9 cellular contexts compared by ENCODE assay signal in the genomic region with DNA sequence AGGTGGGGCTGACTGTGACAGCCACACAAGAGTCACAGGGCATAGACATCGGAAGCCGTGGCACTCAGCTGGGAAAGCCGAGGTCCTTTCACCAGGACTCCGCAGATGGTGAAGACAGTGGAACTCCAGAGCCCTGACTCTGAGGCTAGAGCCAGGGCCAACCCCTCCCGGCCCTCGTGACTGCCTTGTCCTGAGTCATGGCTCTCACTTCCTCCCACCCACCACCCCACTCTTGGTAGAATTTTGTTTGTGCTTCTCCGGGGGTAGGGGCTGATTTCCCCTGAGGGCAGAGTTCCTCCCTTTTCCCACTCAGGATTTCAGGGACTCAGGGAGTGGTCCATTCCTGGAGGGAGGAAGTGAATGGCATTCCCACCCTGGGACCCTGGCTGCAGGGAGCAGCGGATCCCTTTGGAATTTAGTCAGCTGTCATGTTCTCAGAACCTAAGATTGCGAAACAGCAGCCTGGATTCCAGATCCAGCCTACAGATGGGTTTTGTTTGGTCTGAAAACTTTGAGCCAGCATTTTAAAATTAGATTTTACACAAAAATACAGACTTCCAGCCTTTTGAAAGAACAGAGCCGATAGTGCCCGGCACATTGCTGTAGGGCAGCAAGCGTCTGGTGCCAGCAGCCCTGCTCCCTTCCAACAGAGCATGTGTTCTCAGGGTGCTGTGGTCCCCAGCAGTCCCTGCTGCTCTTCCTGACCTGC. TPM values are rescaled to one million over a fixed set of nuclear protein-coding genes. Genes with fewer than 3 reads are reported as not detected.
DNase-seq lines count a peak whose midpoint lies in the region; TF ChIP-seq lines count a peak whose summit lies in the region.
"Had no signal": no experiment of that assay in that cellular context is flagged by ENCODE, and none has a peak within 500 bp of the region (broad histone marks: within the 10 kb centered on the region; RNA-seq: fewer than 3 reads in every experiment).

No MANE protein-coding gene starts in this region.

- H3K4me3 ChIP-seq in BJ (ENCODE audit: low read depth, low read length) (no peak overlapping the region), esophagus (ENCODE audit: low read depth in 1 of 2, low read length in 2 of 2) (no peak overlapping the region), WERI-Rb-1 (ENCODE audit: low read depth, low read length) (no peak overlapping the region)

- H3K27me3 Mint-ChIP-seq in nephron (ENCODE audit: low read depth), result no peaks in the 10 kb centered on the region
- H3K27me3 Mint-ChIP-seq: activated naive CD8-positive, alpha-beta T cell had no signal

- H3K4me1 ChIP-seq in esophagus (ENCODE audit: control insufficient read depth in 2 of 2, insufficient read depth in 2 of 2, low read length in 1 of 2), result peaks cover 7 to 17% of the 10 kb centered on the region in 2 donors

- H3K36me3 Mint-ChIP-seq in nephron (ENCODE audit: low read depth), result peaks cover 12% of the 10 kb centered on the region

- H3K9me3 Mint-ChIP-seq in nephron, result no peaks in the 10 kb centered on the region

- CTCF ChIA-PET in BJ (lab: Yijun Ruan, JAX), result interaction anchor here (1.1 to 1.3 kb wide), 2 partner anchors 11 to 12 kb away, joined by 3 read pairs; no protein-coding TSS in a partner anchor

- peak; percentile 52 for DNase-seq in BJ (ENCODE audit: low read depth)
- DNase-seq in NOMO-1 treated with dmso at 0.1 percent for 144 hours (lab: John Stamatoyannopoulos, UW; ENCODE audit: unreplicated experiment), result peak; percentile 5
- DNase-seq in NCI-H748 (lab: John Stamatoyannopoulos, UW; ENCODE audit: unreplicated experiment), result no peak
- DNase-seq in effector CD4-positive, alpha-beta T cell, result no peak
- no peak for DNase-seq in WERI-Rb-1
- no peak for DNase-seq in NCI-H2107 treated with DMSO at 0.1 percent for 48 hours (lab: John Stamatoyannopoulos, UW; ENCODE audit: unreplicated experiment)

- no peak overlapping the region for H3K4me3 Mint-ChIP-seq in nephron
- H3K4me3 Mint-ChIP-seq: activated naive CD8-positive, alpha-beta T cell had no signal

- H3K27me3 ChIP-seq in BJ (ENCODE audit: control insufficient read depth, insufficient read depth, low read length) (no peaks in the 10 kb centered on the region), esophagus (ENCODE audit: control insufficient read depth in 1 of 2, insufficient read depth in 2 of 2, low read length in 2 of 2) (no peaks in the 10 kb centered on the region), WERI-Rb-1 (ENCODE audit: insufficient read depth, low read depth, severe bottlenecking) (no peaks in the 10 kb centered on the region)

- TF ChIP-seq CTCF in BJ (IDR thresholded peaks at IDR 0.05; ENCODE audit: insufficient read depth, low read depth, low read length) (no peak), nephron (IDR thresholded peaks at IDR 0.05; ENCODE audit: unreplicated experiment in 3 of 3) (no peak), WERI-Rb-1 (IDR thresholded peaks at IDR 0.05; ENCODE audit: low read depth, low read length) (no peak)

- H3K9me3 ChIP-seq in esophagus (ENCODE audit: control insufficient read depth in 2 of 2, insufficient read depth in 1 of 2, low read depth in 1 of 2, low read length in 1 of 2) (no peaks in the 10 kb centered on the region), WERI-Rb-1 (ENCODE audit: severe bottlenecking) (no peaks in the 10 kb centered on the region)

- POLR2A ChIA-PET in BJ (lab: Charles Lee), result no interaction called here

- 28 to 34% methylated on average over 12 of the region's 12 CpGs for WGBS in esophagus, 2 donors

- H3K27ac ChIP-seq in esophagus (ENCODE audit: low read depth in 2 of 2, low read length in 1 of 2) (peak overlapping the region; percentile 83 to 93), WERI-Rb-1 (no peak overlapping the region)

- peak overlapping the region; percentile 48 to 70 (median 69) for H3K27ac Mint-ChIP-seq in nephron
- H3K27ac Mint-ChIP-seq: activated naive CD8-positive, alpha-beta T cell had no signal

- H3K36me3 ChIP-seq in BJ (ENCODE audit: control insufficient read depth, insufficient read depth, low read length), result peaks cover 29% of the 10 kb centered on the region
- H3K36me3 ChIP-seq in esophagus (ENCODE audit: control insufficient read depth in 2 of 2, insufficient read depth in 2 of 2, low read length in 1 of 2), result peaks cover 11 to 38% of the 10 kb centered on the region in 2 donors
- H3K36me3 ChIP-seq in WERI-Rb-1, result no peaks in the 10 kb centered on the region

- peaks cover 18% of the 10 kb centered on the region for H3K4me1 Mint-ChIP-seq in nephron

RNA-seq across cellular contexts. Expression of a gene that starts 50.7 kb away (rescaled TPM):
- polyA plus RNA-seq in BJ (2011; rRNA removed) (17.4 and 31.9 TPM in 2 replicates), esophagus (10 to 100 TPM; 30.9 to 57.6 TPM)
- 20.1 and 27.4 TPM in 2 replicates for polyA minus RNA-seq in BJ (2011; rRNA and poly(A)+ RNA removed)

Comparison
In these comparisons a context has a peak if more than half of its experiments do, and no peak if none do; other contexts are left out.
1. DNase-seq: peak in BJ (single experiment) and NOMO-1 treated with dmso at 0.1 percent for 144 hours (single experiment); none in NCI-H748 (single experiment), effector CD4-positive, alpha-beta T cell (single experiment), WERI-Rb-1 (single experiment) and NCI-H2107 treated with DMSO at 0.1 percent for 48 hours (single experiment).